In genomic region chr12:22899184-22899583, GRCh38 we compare ENCODE assay signal across 21 cellular contexts.
"Had no signal": no experiment of that assay in that cellular context is flagged by ENCODE, and none has a peak within 500 bp of the region (broad histone marks: within the 10 kb centered on the region; RNA-seq: fewer than 3 reads in every experiment).

No MANE protein-coding gene starts in this region.

- H3K4me1 Mint-ChIP-seq: activated CD4-positive, alpha-beta memory T cell treated with anti-CD3 and anti-CD28 coated beads, Interleukin-2, amount 10 ng/mL, durations not matched to agents 7 days and 5 days; activated CD4-positive, alpha-beta T cell treated with anti-CD3 and anti-CD28 coated beads for 36 hours; activated CD8-positive, alpha-beta memory T cell treated with anti-CD3 and anti-CD28 coated beads, Interleukin-2, amount 10 ng/mL, durations not matched to agents 7 days and 5 days; activated naive CD8-positive, alpha-beta T cell treated with anti-CD3 and anti-CD28 coated beads, Interleukin-2, amount 10 ng/mL, durations not matched to agents 7 days and 5 days; activated T-helper 17 cell treated with anti-CD3 and anti-CD28 coated beads, Interleukin-2, amount 50 U/mL, for 72 hours; nephron; stimulated activated naive B cell treated with anti-CD40 and anti-IgM and Interleukin-4, amounts not matched to agents 10 μg/mL and 1 μg/mL and 100 μg/mL, for 72 hours had no signal

- H3K27ac Mint-ChIP-seq: activated CD4-positive, alpha-beta memory T cell treated with anti-CD3 and anti-CD28 coated beads, Interleukin-2, amount 10 ng/mL, durations not matched to agents 7 days and 5 days; activated CD4-positive, alpha-beta T cell treated with anti-CD3 and anti-CD28 coated beads for 36 hours; activated CD8-positive, alpha-beta memory T cell treated with anti-CD3 and anti-CD28 coated beads, Interleukin-2, amount 10 ng/mL, durations not matched to agents 7 days and 5 days; activated naive CD8-positive, alpha-beta T cell treated with anti-CD3 and anti-CD28 coated beads, Interleukin-2, amount 10 ng/mL, durations not matched to agents 7 days and 5 days; activated T-helper 17 cell treated with anti-CD3 and anti-CD28 coated beads, Interleukin-2, amount 50 U/mL, for 72 hours; nephron; stimulated activated naive B cell treated with anti-CD40 and anti-IgM and Interleukin-4, amounts not matched to agents 10 μg/mL and 1 μg/mL and 100 μg/mL, for 72 hours had no signal

- H3K36me3 Mint-ChIP-seq: activated CD8-positive, alpha-beta memory T cell treated with anti-CD3 and anti-CD28 coated beads, Interleukin-2, amount 10 ng/mL, durations not matched to agents 7 days and 5 days; activated naive CD8-positive, alpha-beta T cell treated with anti-CD3 and anti-CD28 coated beads, Interleukin-2, amount 10 ng/mL, durations not matched to agents 7 days and 5 days; stimulated activated naive B cell treated with anti-CD40 and anti-IgM and Interleukin-4, amounts not matched to agents 10 μg/mL and 1 μg/mL and 100 μg/mL, for 72 hours had no signal

- H3K4me3 ChIP-seq: lung, spleen, thoracic aorta had no signal

- DNase-seq: activated CD4-positive, alpha-beta memory T cell treated with anti-CD3 and anti-CD28 coated beads, Interleukin-2, amount 10 ng/mL, durations not matched to agents 7 days and 5 days; activated CD4-positive, alpha-beta T cell treated with anti-CD3 and anti-CD28 coated beads for 36 hours; activated CD8-positive, alpha-beta memory T cell treated with anti-CD3 and anti-CD28 coated beads, Interleukin-2, amount 10 ng/mL, durations not matched to agents 7 days and 5 days; activated naive CD4-positive, alpha-beta T cell treated with Interleukin-2 at 50 U/mL for 16 hours; activated naive CD8-positive, alpha-beta T cell treated with anti-CD3 and anti-CD28 coated beads, Interleukin-2, amount 10 ng/mL, durations not matched to agents 7 days and 5 days; activated T-cell treated with anti-CD3 and anti-CD28 coated beads, Interleukin-2, amount 50 U/mL, for 1 hour; amygdala; caudate nucleus; head of caudate nucleus; midbrain; occipital lobe; posterior cingulate gyrus; retina; spleen; stimulated activated naive B cell treated with anti-CD40 and anti-IgM and Interleukin-4, amounts not matched to agents 10 μg/mL and 1 μg/mL and 100 μg/mL, for 72 hours; T1000; WERI-Rb-1 had no signal

- H3K4me3 Mint-ChIP-seq: activated CD4-positive, alpha-beta memory T cell treated with anti-CD3 and anti-CD28 coated beads, Interleukin-2, amount 10 ng/mL, durations not matched to agents 7 days and 5 days; activated CD4-positive, alpha-beta T cell treated with anti-CD3 and anti-CD28 coated beads for 36 hours; activated CD8-positive, alpha-beta memory T cell treated with anti-CD3 and anti-CD28 coated beads, Interleukin-2, amount 10 ng/mL, durations not matched to agents 7 days and 5 days; activated naive CD8-positive, alpha-beta T cell treated with anti-CD3 and anti-CD28 coated beads, Interleukin-2, amount 10 ng/mL, durations not matched to agents 7 days and 5 days; activated T-helper 17 cell treated with anti-CD3 and anti-CD28 coated beads, Interleukin-2, amount 50 U/mL, for 72 hours; nephron; stimulated activated naive B cell treated with anti-CD40 and anti-IgM and Interleukin-4, amounts not matched to agents 10 μg/mL and 1 μg/mL and 100 μg/mL, for 72 hours had no signal

- H3K27me3 Mint-ChIP-seq: activated CD4-positive, alpha-beta memory T cell treated with anti-CD3 and anti-CD28 coated beads, Interleukin-2, amount 10 ng/mL, durations not matched to agents 7 days and 5 days; activated CD4-positive, alpha-beta T cell treated with anti-CD3 and anti-CD28 coated beads for 36 hours; activated CD8-positive, alpha-beta memory T cell treated with anti-CD3 and anti-CD28 coated beads, Interleukin-2, amount 10 ng/mL, durations not matched to agents 7 days and 5 days; stimulated activated naive B cell treated with anti-CD40 and anti-IgM and Interleukin-4, amounts not matched to agents 10 μg/mL and 1 μg/mL and 100 μg/mL, for 72 hours had no signal

- ATAC-seq: activated CD4-positive, alpha-beta T cell treated with anti-CD3 and anti-CD28 coated beads for 36 hours; activated CD8-positive, alpha-beta memory T cell treated with anti-CD3 and anti-CD28 coated beads, Interleukin-2, amount 10 ng/mL, durations not matched to agents 7 days and 5 days; activated T-helper 17 cell treated with anti-CD3 and anti-CD28 coated beads, Interleukin-2, amount 50 U/mL, for 72 hours; stimulated activated naive B cell treated with anti-CD40 and anti-IgM and Interleukin-4, amounts not matched to agents 10 μg/mL and 1 μg/mL and 100 μg/mL, for 72 hours had no signal

- H3K9me3 Mint-ChIP-seq: activated T-helper 17 cell treated with anti-CD3 and anti-CD28 coated beads, Interleukin-2, amount 50 U/mL, for 72 hours had no signal
